In the genomic region with DNA sequence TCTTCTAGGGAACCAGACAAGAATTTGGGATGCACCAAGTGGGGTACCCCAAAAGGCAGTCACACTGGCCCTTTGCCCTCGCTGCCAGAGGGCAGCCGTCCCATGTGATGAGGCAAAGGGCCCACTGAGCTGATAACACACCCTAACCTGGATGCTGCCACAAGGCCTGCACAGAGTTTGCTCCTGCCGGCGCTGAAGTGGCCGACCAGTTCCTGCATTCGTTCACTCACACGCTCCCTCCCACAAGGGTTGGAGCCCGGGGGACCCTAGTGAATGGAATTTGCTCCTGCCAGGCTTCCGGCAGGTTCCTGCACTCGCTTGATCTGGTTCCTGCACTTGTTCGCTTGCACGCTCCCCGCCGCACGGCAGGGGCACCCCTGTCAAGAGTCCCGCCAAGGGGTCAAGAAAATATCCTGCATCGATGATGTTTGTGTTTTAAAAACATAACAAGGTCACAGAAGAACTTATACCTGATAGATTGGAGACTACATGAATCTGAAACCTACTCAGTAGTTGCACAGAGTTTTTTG, we compare ENCODE assay signal across 5 cellular contexts.
"Had no signal": no experiment of that assay in that cellular context is flagged by ENCODE, and none has a peak within 500 bp of the region (broad histone marks: within the 10 kb centered on the region; RNA-seq: fewer than 3 reads in every experiment).

No MANE protein-coding gene starts in this region.

- H3K4me3 ChIP-seq: K562 had no signal

- H3K27ac ChIP-seq: HL-60 had no signal

- DNase-seq: IMR-90, KBM-7 had no signal

- ATAC-seq: HepG2, K562 had no signal
